Comparison of ENCODE assay signal across 11 cellular contexts in genomic region chr9:89470239-89470638, GRCh38. TPM values are rescaled to one million over a fixed set of nuclear protein-coding genes. Genes with fewer than 3 reads are reported as not detected.
A peak's percentile ranks its signal among the peaks of the same experiment; 100 is the strongest.
DNase-seq lines count a peak whose midpoint lies in the region; ATAC-seq and TF ChIP-seq lines count a peak whose summit lies in the region.
"Had no signal": no experiment of that assay in that cellular context is flagged by ENCODE, and none has a peak within 500 bp of the region (broad histone marks: within the 10 kb centered on the region; RNA-seq: fewer than 3 reads in every experiment).

No MANE protein-coding gene starts in this region.

- no peak overlapping the region for H3K9ac ChIP-seq in trophoblast cell (ENCODE audit: low read length)

- H2BK5ac ChIP-seq in trophoblast cell (ENCODE audit: low read depth, low read length, poor library complexity): no peak overlapping the region

- H3K27ac ChIP-seq in trophoblast cell (ENCODE audit: low read depth, low read length): no peak overlapping the region
- H3K27ac ChIP-seq: brain microvascular endothelial cell, uterus had no signal

- no peak overlapping the region for H2BK12ac ChIP-seq in trophoblast cell (ENCODE audit: low read length)

- peak overlapping the region; percentile 56 for H3K4me3 Mint-ChIP-seq in activated CD4-positive, alpha-beta T cell treated with anti-CD3 and anti-CD28 coated beads, Interleukin-2, amount 10 ng/mL, durations not matched to agents 7 days and 5 days
- peak overlapping the region; percentile 74 for H3K4me3 Mint-ChIP-seq in activated T-helper 1 cell treated with anti-CD3 and anti-CD28 coated beads, Interleukin-12 subunit alpha, Interleukin-12 subunit beta, Interleukin-2, Interleukin-4 antibody, amounts not matched to agents 30 ng/mL and 10 ng/mL and 1 ng/mL, durations not matched to agents 14 hours and 24 hours and 36 hours
- peak overlapping the region; percentile 59 for H3K4me3 Mint-ChIP-seq in natural killer cell treated with Interleukin-12 subunit alpha and Interleukin-12 subunit beta and Interleukin-15 and Interleukin-18, amount 100 ng/mL, for 72 hours

- no peak overlapping the region for H2BK120ac ChIP-seq in trophoblast cell (ENCODE audit: insufficient read depth, low read length, poor library complexity)

- H3K27ac Mint-ChIP-seq in activated CD4-positive, alpha-beta T cell treated with anti-CD3 and anti-CD28 coated beads, Interleukin-2, amount 10 ng/mL, durations not matched to agents 7 days and 5 days: peak overlapping the region; percentile 94
- H3K27ac Mint-ChIP-seq in activated T-helper 1 cell treated with anti-CD3 and anti-CD28 coated beads, Interleukin-12 subunit alpha, Interleukin-12 subunit beta, Interleukin-2, Interleukin-4 antibody, amounts not matched to agents 30 ng/mL and 10 ng/mL and 1 ng/mL, durations not matched to agents 14 hours and 24 hours and 36 hours: peak overlapping the region; percentile 98
- peak overlapping the region; percentile 86 to 95 for H3K27ac Mint-ChIP-seq in natural killer cell treated with Interleukin-12 subunit alpha and Interleukin-12 subunit beta and Interleukin-15 and Interleukin-18, amount 100 ng/mL, for 72 hours

- CTCF ChIA-PET in activated CD4-positive, alpha-beta T cell treated with anti-CD3 and anti-CD28 coated beads, Interleukin-2, amount 10 ng/mL, durations not matched to agents 7 days and 5 days (lab: Charles Lee): interaction anchor here (0.8 to 2.4 kb wide), 5 partner anchors 11 to 85 kb away, joined by 3 to 8 read pairs (median 4); no protein-coding TSS in a partner anchor

- peaks cover 89% of the 10 kb centered on the region for H3K36me3 Mint-ChIP-seq in activated CD4-positive, alpha-beta T cell treated with anti-CD3 and anti-CD28 coated beads, Interleukin-2, amount 10 ng/mL, durations not matched to agents 7 days and 5 days (ENCODE audit: low read depth)
- H3K36me3 Mint-ChIP-seq in activated T-helper 1 cell treated with anti-CD3 and anti-CD28 coated beads, Interleukin-12 subunit alpha, Interleukin-12 subunit beta, Interleukin-2, Interleukin-4 antibody, amounts not matched to agents 30 ng/mL and 10 ng/mL and 1 ng/mL, durations not matched to agents 14 hours and 24 hours and 36 hours (ENCODE audit: low read depth): peaks cover 74% of the 10 kb centered on the region
- peaks cover 10% of the 10 kb centered on the region for H3K36me3 Mint-ChIP-seq in natural killer cell treated with Interleukin-12 subunit alpha and Interleukin-12 subunit beta and Interleukin-15 and Interleukin-18, amount 100 ng/mL, for 72 hours

- ATAC-seq in natural killer cell treated with Interleukin-12 subunit alpha and Interleukin-12 subunit beta and Interleukin-15 and Interleukin-18, amount 100 ng/mL, for 72 hours: no peak
- ATAC-seq in HG03469 (IDR thresholded peaks at IDR 0.05; ENCODE audit: unreplicated experiment): no peak

- H3K79me2 ChIP-seq in trophoblast cell (ENCODE audit: control insufficient read depth, insufficient read depth, low read length, poor library complexity): no peaks in the 10 kb centered on the region

- no peak overlapping the region for H3K18ac ChIP-seq in trophoblast cell (ENCODE audit: low read length)

- H3K79me1 ChIP-seq in trophoblast cell (ENCODE audit: low read length): no peaks in the 10 kb centered on the region

- peaks cover 5% of the 10 kb centered on the region for H3K9me3 ChIP-seq in trophoblast cell (ENCODE audit: insufficient read depth, low read depth, low read length)
- H3K9me3 ChIP-seq: HAP-1, uterus had no signal

- H3K4ac ChIP-seq in trophoblast cell (ENCODE audit: low read depth, low read length): no peak overlapping the region

- no peak overlapping the region for H4K8ac ChIP-seq in trophoblast cell (ENCODE audit: low read depth, low read length)

- H3K4me1 Mint-ChIP-seq in activated CD4-positive, alpha-beta T cell treated with anti-CD3 and anti-CD28 coated beads, Interleukin-2, amount 10 ng/mL, durations not matched to agents 7 days and 5 days: peaks cover 94% of the 10 kb centered on the region
- peaks cover 93% of the 10 kb centered on the region for H3K4me1 Mint-ChIP-seq in activated T-helper 1 cell treated with anti-CD3 and anti-CD28 coated beads, Interleukin-12 subunit alpha, Interleukin-12 subunit beta, Interleukin-2, Interleukin-4 antibody, amounts not matched to agents 30 ng/mL and 10 ng/mL and 1 ng/mL, durations not matched to agents 14 hours and 24 hours and 36 hours (ENCODE audit: low read depth)
- peaks cover 65 to 68% of the 10 kb centered on the region in 2 donors for H3K4me1 Mint-ChIP-seq in natural killer cell treated with Interleukin-12 subunit alpha and Interleukin-12 subunit beta and Interleukin-15 and Interleukin-18, amount 100 ng/mL, for 72 hours (ENCODE audit: low read depth in 2 of 2)

- no peaks in the 10 kb centered on the region for H3K27me3 ChIP-seq in trophoblast cell (ENCODE audit: insufficient read depth, low read length)
- H3K27me3 ChIP-seq: brain microvascular endothelial cell, uterus had no signal

- H2AK5ac ChIP-seq in trophoblast cell (ENCODE audit: low read length): no peak overlapping the region

- no CpG with 5 or more reads among the region's 2 CpGs for WGBS in trophoblast cell (ENCODE audit: extremely low coverage, insufficient coverage, insufficient read length)

- H3K4me2 ChIP-seq in trophoblast cell (ENCODE audit: low read length): no peak overlapping the region

- peaks cover 0 to 3% of the 10 kb centered on the region in 2 experiments for H3K4me1 ChIP-seq in trophoblast cell (ENCODE audit: control insufficient read depth in 1 of 2, insufficient read depth in 2 of 2, low read length in 2 of 2)
- H3K4me1 ChIP-seq: uterus had no signal

- no peaks in the 10 kb centered on the region for H3K27me3 Mint-ChIP-seq in activated CD4-positive, alpha-beta T cell treated with anti-CD3 and anti-CD28 coated beads, Interleukin-2, amount 10 ng/mL, durations not matched to agents 7 days and 5 days
- no peaks in the 10 kb centered on the region for H3K27me3 Mint-ChIP-seq in activated T-helper 1 cell treated with anti-CD3 and anti-CD28 coated beads, Interleukin-12 subunit alpha, Interleukin-12 subunit beta, Interleukin-2, Interleukin-4 antibody, amounts not matched to agents 30 ng/mL and 10 ng/mL and 1 ng/mL, durations not matched to agents 14 hours and 24 hours and 36 hours (ENCODE audit: insufficient read depth)
- H3K27me3 Mint-ChIP-seq in natural killer cell treated with Interleukin-12 subunit alpha and Interleukin-12 subunit beta and Interleukin-15 and Interleukin-18, amount 100 ng/mL, for 72 hours: no peaks in the 10 kb centered on the region

- no peak overlapping the region for H3K14ac ChIP-seq in trophoblast cell (ENCODE audit: low read length)

- intact Hi-C loops in activated T-helper 1 cell treated with anti-CD3 and anti-CD28 coated beads, Interleukin-12 subunit alpha, Interleukin-12 subunit beta, Interleukin-2, Interleukin-4 antibody, amounts not matched to agents 30 ng/mL and 10 ng/mL and 1 ng/mL, durations not matched to agents 14 hours and 24 hours and 36 hours (cut with micrococcal nuclease): no loop called here

- no peak overlapping the region for H2AFZ ChIP-seq in trophoblast cell (ENCODE audit: insufficient read depth, low read length, poor library complexity)

- POLR2A ChIA-PET in activated CD4-positive, alpha-beta T cell treated with anti-CD3 and anti-CD28 coated beads, Interleukin-2, amount 10 ng/mL, durations not matched to agents 7 days and 5 days (lab: Charles Lee): no interaction called here

- no peak overlapping the region for H4K12ac ChIP-seq in trophoblast cell (ENCODE audit: low read depth, low read length)

- no peak for TF ChIP-seq CTCF in LNCaP clone FGC (IDR thresholded peaks at IDR 0.05; ENCODE audit: control insufficient read depth, extremely low read depth, insufficient read depth)

- no peak overlapping the region for H4K91ac ChIP-seq in trophoblast cell (ENCODE audit: low read depth, low read length)

- no peaks in the 10 kb centered on the region for H3K9me3 Mint-ChIP-seq in activated CD4-positive, alpha-beta T cell treated with anti-CD3 and anti-CD28 coated beads, Interleukin-2, amount 10 ng/mL, durations not matched to agents 7 days and 5 days
- H3K9me3 Mint-ChIP-seq in activated T-helper 1 cell treated with anti-CD3 and anti-CD28 coated beads, Interleukin-12 subunit alpha, Interleukin-12 subunit beta, Interleukin-2, Interleukin-4 antibody, amounts not matched to agents 30 ng/mL and 10 ng/mL and 1 ng/mL, durations not matched to agents 14 hours and 24 hours and 36 hours: no peaks in the 10 kb centered on the region
- no peaks in the 10 kb centered on the region for H3K9me3 Mint-ChIP-seq in natural killer cell treated with Interleukin-12 subunit alpha and Interleukin-12 subunit beta and Interleukin-15 and Interleukin-18, amount 100 ng/mL, for 72 hours

- H3K23ac ChIP-seq in trophoblast cell (ENCODE audit: low read length): no peak overlapping the region

- no peaks in the 10 kb centered on the region for H3K36me3 ChIP-seq in trophoblast cell (ENCODE audit: control insufficient read depth in 1 of 2, insufficient read depth in 2 of 2, low read length in 2 of 2)
- H3K36me3 ChIP-seq: brain microvascular endothelial cell, HAP-1, uterus had no signal

- H3K4me3 ChIP-seq in LNCaP clone FGC (ENCODE audit: low read depth, low read length) (no peak overlapping the region), trophoblast cell (ENCODE audit: low read depth, low read length) (no peak overlapping the region)
- H3K4me3 ChIP-seq: HAP-1, uterus had no signal

- no peak for DNase-seq in activated CD4-positive, alpha-beta T cell treated with anti-CD3 and anti-CD28 coated beads, Interleukin-2, amount 10 ng/mL, durations not matched to agents 7 days and 5 days
- no peak for DNase-seq in activated CD4-positive, alpha-beta T cell treated with anti-CD3 and anti-CD28 coated beads, Interleukin-2, amount 50 U/mL, for 1 hour
- DNase-seq in LNCaP clone FGC (ENCODE audit: low read depth) (peak; percentile 72), trophoblast cell (no peak), inferior parietal cortex (ENCODE audit: extremely low spot score) (no peak)
- no peak for DNase-seq in activated T-helper 1 cell treated with anti-CD3 and anti-CD28 coated beads, Interleukin-12 subunit alpha, Interleukin-12 subunit beta, Interleukin-2, Interleukin-4 antibody, amounts not matched to agents 30 ng/mL and 10 ng/mL and 1 ng/mL, durations not matched to agents 14 hours and 24 hours and 36 hours (ENCODE audit: low spot score)
- no peak for DNase-seq in natural killer cell treated with Interleukin-12 subunit alpha and Interleukin-12 subunit beta and Interleukin-15 and Interleukin-18, amount 100 ng/mL, for 72 hours (ENCODE audit: low spot score)
- DNase-seq: brain microvascular endothelial cell, uterus had no signal

RNA-seq across cellular contexts. Expression of gene SEMA4D, which starts 27.7 kb away (rescaled TPM):
- 100 to 1,000 TPM; 334 to 336 TPM for total RNA-seq in activated CD4-positive, alpha-beta T cell treated with anti-CD3 and anti-CD28 coated beads, Interleukin-2, amount 10 ng/mL, durations not matched to agents 7 days and 5 days
- total RNA-seq in activated T-helper 1 cell treated with anti-CD3 and anti-CD28 coated beads, Interleukin-12 subunit alpha, Interleukin-12 subunit beta, Interleukin-2, Interleukin-4 antibody, amounts not matched to agents 30 ng/mL and 10 ng/mL and 1 ng/mL, durations not matched to agents 14 hours and 24 hours and 36 hours: 388 and 411 TPM in 2 replicates
- 100 to 1,000 TPM; 169 to 237 TPM for total RNA-seq in natural killer cell treated with Interleukin-12 subunit alpha and Interleukin-12 subunit beta and Interleukin-15 and Interleukin-18, amount 100 ng/mL, for 72 hours
- polyA plus RNA-seq in trophoblast cell (2013): 6.3 and 6.5 TPM in 2 replicates
